3 cellular contexts compared by ENCODE assay signal in the genomic region with DNA sequence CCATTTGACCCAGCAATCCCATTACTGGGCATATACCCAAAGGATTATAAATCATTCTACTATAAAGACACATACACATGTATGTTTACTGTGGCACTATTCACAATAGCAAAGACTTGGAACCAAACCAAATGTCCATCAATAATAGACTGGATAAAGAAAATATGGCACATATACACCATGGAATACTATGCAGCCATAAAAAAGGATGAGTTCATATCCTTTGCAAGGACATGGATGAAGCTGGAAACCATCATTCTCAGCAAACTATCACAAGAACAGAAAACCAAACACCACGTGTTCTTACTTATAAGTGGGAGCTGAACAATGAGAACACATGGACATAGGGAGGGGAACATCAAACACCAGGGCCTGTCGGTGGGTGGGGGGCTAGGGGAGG.
TF ChIP-seq lines count a peak whose summit lies in the region.

No MANE protein-coding gene starts in this region.

TF ChIP-seq in HEK293, 187 proteins besides CTCF, POLR2A, EP300 and RAD21:
- TF ChIP-seq ZNF146 (tag by site-specific recombination; IDR thresholded peaks at IDR 0.05) = peak; percentile 93

TF ChIP-seq in K562, 482 proteins besides CTCF, POLR2A, EP300 and RAD21:
- peak; percentile 49 for TF ChIP-seq ZNF146 (CRISPR knock-in tag; IDR thresholded peaks at IDR 0.05; ENCODE audit: unreplicated experiment)

TF ChIP-seq in HepG2, 621 proteins besides CTCF, POLR2A, EP300 and RAD21:
- TF ChIP-seq, protein P1, sequence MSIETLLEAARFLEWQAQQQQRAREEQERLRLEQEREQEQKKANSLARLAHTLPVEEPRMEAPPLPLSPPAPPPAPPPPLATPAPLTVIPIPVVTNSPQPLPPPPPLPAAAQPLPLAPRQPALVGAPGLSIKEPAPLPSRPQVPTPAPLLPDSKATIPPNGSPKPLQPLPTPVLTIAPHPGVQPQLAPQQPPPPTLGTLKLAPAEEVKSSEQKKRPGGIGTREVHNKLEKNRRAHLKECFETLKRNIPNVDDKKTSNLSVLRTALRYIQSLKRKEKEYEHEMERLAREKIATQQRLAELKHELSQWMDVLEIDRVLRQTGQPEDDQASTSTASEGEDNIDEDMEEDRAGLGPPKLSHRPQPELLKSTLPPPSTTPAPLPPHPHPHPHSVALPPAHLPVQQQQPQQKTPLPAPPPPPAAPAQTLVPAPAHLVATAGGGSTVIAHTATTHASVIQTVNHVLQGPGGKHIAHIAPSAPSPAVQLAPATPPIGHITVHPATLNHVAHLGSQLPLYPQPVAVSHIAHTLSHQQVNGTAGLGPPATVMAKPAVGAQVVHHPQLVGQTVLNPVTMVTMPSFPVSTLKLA (IDR thresholded peaks at IDR 0.05) = peak; percentile 59
TF ChIP-seq in HepG2: peak in this region for 1; not testable (repeated sequence) for 620.
